Comparison of ENCODE assay signal across 9 cellular contexts in genomic region chr6:29722773-29723665, GRCh38.
DNase-seq lines count a peak whose midpoint lies in the region; ATAC-seq and TF ChIP-seq lines count a peak whose summit lies in the region.
"Had no signal": no experiment of that assay in that cellular context is flagged by ENCODE, and none has a peak within 500 bp of the region (broad histone marks: within the 10 kb centered on the region; RNA-seq: fewer than 3 reads in every experiment).

TSS of gene HLA-F (plus strand) at chr6:29723434. CDS start at chr6:29723464, 30 bp downstream.

- H3K4me1 Mint-ChIP-seq in activated naive CD4-positive, alpha-beta T cell treated with anti-CD3 and anti-CD28 coated beads, Interleukin-2, amount 10 ng/mL, durations not matched to agents 7 days and 5 days = peaks cover 56% of the 10 kb centered on the region

- peaks cover 16 to 44% (median 31%) of the 10 kb centered on the region in 11 experiments for H3K27me3 ChIP-seq in BLaER1 treated with 17β-estradiol and CSF1 and Interleukin-3, amounts not matched to agents 10 nM and 100 nM
- H3K27me3 ChIP-seq in RWPE2 (ENCODE audit: insufficient read depth, poor library complexity, severe bottlenecking) (no peaks in the 10 kb centered on the region), subcutaneous abdominal adipose tissue (ENCODE audit: control insufficient read depth in 5 of 5, insufficient read depth in 4 of 5, low read length in 5 of 5) (peaks cover 0 to 3% (median 0%) of the 10 kb centered on the region in 5 donors)

- H4K20me1 ChIP-seq in BLaER1 treated with 17β-estradiol and CSF1 and Interleukin-3, amounts not matched to agents 10 nM and 100 nM = peaks cover 0 to 21% (median 15%) of the 10 kb centered on the region in 11 experiments; a peak in 10 of 22 replicates

- H3K27me3 Mint-ChIP-seq in activated naive CD4-positive, alpha-beta T cell treated with anti-CD3 and anti-CD28 coated beads, Interleukin-2, amount 10 ng/mL, durations not matched to agents 7 days and 5 days = peaks cover 3% of the 10 kb centered on the region

- peak within 1 kb of the TSS; percentile 57 to 76 (median 70); a peak in 21 of 22 replicates for H3K27ac ChIP-seq in BLaER1 treated with 17β-estradiol and CSF1 and Interleukin-3, amounts not matched to agents 10 nM and 100 nM
- peak within 1 kb of the TSS; percentile 8 for H3K27ac ChIP-seq in RWPE2 (ENCODE audit: poor library complexity, severe bottlenecking)
- peak within 1 kb of the TSS; percentile 85 for H3K27ac ChIP-seq in subcutaneous abdominal adipose tissue (ENCODE audit: low read depth, low read length)
- H3K27ac ChIP-seq: VCaP had no signal

- peak within 1 kb of the TSS; percentile 73 to 82 (median 80) for H3K9ac ChIP-seq in BLaER1 treated with 17β-estradiol and CSF1 and Interleukin-3, amounts not matched to agents 10 nM and 100 nM
- H3K9ac ChIP-seq in subcutaneous abdominal adipose tissue (ENCODE audit: low read length in 5 of 5) = peak within 1 kb of the TSS; percentile 68 to 98 (median 91)

- H3K36me3 Mint-ChIP-seq in activated naive CD4-positive, alpha-beta T cell treated with anti-CD3 and anti-CD28 coated beads, Interleukin-2, amount 10 ng/mL, durations not matched to agents 7 days and 5 days = peaks cover 45% of the 10 kb centered on the region

- H3K9me3 ChIP-seq in BLaER1 treated with 17β-estradiol and CSF1 and Interleukin-3, amounts not matched to agents 10 nM and 100 nM (replicated peaks in 1 of 11) = peaks cover 0 to 9% (median 0%) of the 10 kb centered on the region in 11 experiments; a peak in 1 of 22 replicates
- H3K9me3 ChIP-seq in RWPE2 (ENCODE audit: severe bottlenecking) (no peaks in the 10 kb centered on the region), subcutaneous abdominal adipose tissue (ENCODE audit: control insufficient read depth in 5 of 5, low read length in 5 of 5) (no peaks in the 10 kb centered on the region)

- H3K4me1 ChIP-seq in BLaER1 treated with 17β-estradiol and CSF1 and Interleukin-3, amounts not matched to agents 10 nM and 100 nM = peaks cover 0 to 19% (median 5%) of the 10 kb centered on the region in 10 experiments; a peak in 9 of 20 replicates
- H3K4me1 ChIP-seq in RWPE2 (ENCODE audit: insufficient read depth, poor library complexity, severe bottlenecking) (no peaks in the 10 kb centered on the region), subcutaneous abdominal adipose tissue (ENCODE audit: control insufficient read depth in 5 of 5, insufficient read depth in 5 of 5, low read length in 5 of 5) (peaks cover 4 to 32% (median 22%) of the 10 kb centered on the region in 5 donors)

- H3K27ac Mint-ChIP-seq in activated naive CD4-positive, alpha-beta T cell treated with anti-CD3 and anti-CD28 coated beads, Interleukin-2, amount 10 ng/mL, durations not matched to agents 7 days and 5 days = peak within 1 kb of the TSS; percentile 88

- H3K36me3 ChIP-seq in BLaER1 treated with 17β-estradiol and CSF1 and Interleukin-3, amounts not matched to agents 10 nM and 100 nM = peaks cover 0 to 31% (median 13%) of the 10 kb centered on the region in 11 experiments; a peak in 14 of 22 replicates
- H3K36me3 ChIP-seq in RWPE2 (ENCODE audit: low read depth) (peaks cover 4% of the 10 kb centered on the region), subcutaneous abdominal adipose tissue (ENCODE audit: control insufficient read depth in 5 of 5, insufficient read depth in 5 of 5, low read length in 5 of 5) (peaks cover 0 to 31% (median 25%) of the 10 kb centered on the region in 5 donors)

- no peak for DNase-seq in RWPE2 (ENCODE audit: low spot score)
- DNase-seq in activated naive CD4-positive, alpha-beta T cell treated with anti-CD3 and anti-CD28 coated beads, Interleukin-2, amount 10 ng/mL, durations not matched to agents 7 days and 5 days = peak; percentile 88
- peak; percentile 74 for DNase-seq in globus pallidus (ENCODE audit: low spot score)
- peak; percentile 14 for DNase-seq in non-pigmented ciliary epithelial cell (ENCODE audit: low read depth)

- TF ChIP-seq CTCF in RWPE2 (IDR thresholded peaks at IDR 0.05; ENCODE audit: poor library complexity, severe bottlenecking) = no peak

- peak within 1 kb of the TSS; percentile 81 for H3K4me3 Mint-ChIP-seq in activated naive CD4-positive, alpha-beta T cell treated with anti-CD3 and anti-CD28 coated beads, Interleukin-2, amount 10 ng/mL, durations not matched to agents 7 days and 5 days

- ATAC-seq in GM19324 (IDR thresholded peaks at IDR 0.05; ENCODE audit: low FRiP score, unreplicated experiment) = peak; percentile 87
- ATAC-seq in HG03457 (IDR thresholded peaks at IDR 0.05; ENCODE audit: unreplicated experiment) = peak; percentile 86
- peak; percentile 98 for ATAC-seq in RWPE2 (ENCODE audit: low read depth)

- peak within 1 kb of the TSS; percentile 66 to 83 (median 80) for H3K4me3 ChIP-seq in BLaER1 treated with 17β-estradiol and CSF1 and Interleukin-3, amounts not matched to agents 10 nM and 100 nM
- H3K4me3 ChIP-seq in RWPE2 (ENCODE audit: severe bottlenecking) = peak within 1 kb of the TSS; percentile 88
- H3K4me3 ChIP-seq in subcutaneous abdominal adipose tissue (ENCODE audit: low read depth in 1 of 5, low read length in 5 of 5) = peak within 1 kb of the TSS; percentile 72 to 97 (median 85)

- H3K4me2 ChIP-seq in BLaER1 treated with 17β-estradiol and CSF1 and Interleukin-3, amounts not matched to agents 10 nM and 100 nM = peak within 1 kb of the TSS; percentile 82 to 93 (median 91)

- CTCF ChIA-PET in activated naive CD4-positive, alpha-beta T cell treated with anti-CD3 and anti-CD28 coated beads, Interleukin-2, amount 10 ng/mL, durations not matched to agents 7 days and 5 days (lab: Charles Lee) = interaction anchor here (0.9 to 2.6 kb wide), 2 partner anchors 14 to 30 kb away, joined by 3 to 17 read pairs; no protein-coding TSS in a partner anchor

- no peaks in the 10 kb centered on the region for H3K9me3 Mint-ChIP-seq in activated naive CD4-positive, alpha-beta T cell treated with anti-CD3 and anti-CD28 coated beads, Interleukin-2, amount 10 ng/mL, durations not matched to agents 7 days and 5 days

Comparison
In these comparisons a context has a peak if more than half of its experiments do, and no peak if none do; other contexts are left out.
1. H3K27ac ChIP-seq: peak in every context shown above with its lines; median percentile 85 in subcutaneous abdominal adipose tissue; 70 in BLaER1 treated with 17β-estradiol and CSF1 and Interleukin-3, amounts not matched to agents 10 nM and 100 nM; 8 in RWPE2.